ENCODE assay signal across 8 cellular contexts in the genomic region with DNA sequence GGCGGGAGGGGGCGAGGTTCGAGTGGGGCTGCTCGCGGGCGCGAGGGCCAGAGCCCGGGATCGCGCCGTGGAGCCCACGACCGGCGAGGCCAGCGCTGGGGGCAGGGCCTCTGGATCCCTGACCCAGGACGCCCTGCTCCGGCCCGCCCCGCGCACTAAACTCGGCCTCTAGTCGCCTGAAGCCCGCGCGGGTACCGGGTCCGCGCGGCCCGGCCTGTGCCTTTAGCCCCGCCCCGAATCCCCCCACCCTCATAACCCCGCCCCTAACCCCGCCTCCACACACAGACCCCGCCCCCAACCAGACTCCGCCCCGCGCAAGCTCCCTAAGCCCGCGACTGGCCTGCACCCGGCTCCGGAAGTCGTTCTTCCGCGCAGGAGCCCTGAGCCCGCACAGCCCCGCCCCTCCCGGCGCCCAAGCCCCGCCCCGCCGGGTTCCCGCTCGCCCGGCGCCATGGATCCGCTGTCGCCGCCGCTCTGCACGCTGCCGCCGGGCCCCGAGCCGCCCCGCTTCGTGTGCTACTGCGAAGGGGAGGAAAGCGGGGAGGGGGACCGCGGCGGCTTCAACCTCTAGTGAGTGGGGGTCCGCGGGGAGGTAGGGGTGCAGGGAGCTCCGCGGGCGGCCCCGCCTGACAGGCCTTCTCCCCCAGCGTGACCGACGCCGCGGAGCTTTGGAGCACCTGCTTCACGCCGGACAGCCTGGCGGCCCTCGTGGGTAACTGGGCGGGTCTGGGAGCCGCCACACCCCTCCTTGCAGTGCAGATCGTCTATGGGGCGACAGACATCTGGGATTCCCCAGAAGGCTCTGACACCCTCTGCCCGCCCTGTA. TPM values are rescaled to one million over a fixed set of nuclear protein-coding genes. Genes with fewer than 3 reads are reported as not detected.
DNase-seq lines count a peak whose midpoint lies in the region; ATAC-seq and TF ChIP-seq lines count a peak whose summit lies in the region.

A gene with protein sequence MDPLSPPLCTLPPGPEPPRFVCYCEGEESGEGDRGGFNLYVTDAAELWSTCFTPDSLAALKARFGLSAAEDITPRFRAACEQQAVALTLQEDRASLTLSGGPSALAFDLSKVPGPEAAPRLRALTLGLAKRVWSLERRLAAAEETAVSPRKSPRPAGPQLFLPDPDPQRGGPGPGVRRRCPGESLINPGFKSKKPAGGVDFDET (plus strand): TSS at position 430 of the 826 bp plus-strand sequence. CDS start 22 bp downstream, at position 452.

- no peak for TF ChIP-seq CTCF in kidney epithelial cell (IDR thresholded peaks at IDR 0.05; ENCODE audit: insufficient read depth, low read length, poor library complexity, severe bottlenecking)

- peak within 1 kb of the TSS; percentile 72 for H3K4me3 ChIP-seq in kidney epithelial cell (ENCODE audit: low read depth, low read length)

- DNase-seq in AG08395 (ENCODE audit: low spot score) (peak; percentile 98), NCI-H345 treated with DMSO at 0.1 percent for 48 hours (lab: John Stamatoyannopoulos, UW; ENCODE audit: unreplicated experiment) (peak; percentile 58), cerebellar cortex (ENCODE audit: low spot score) (peak; percentile 89), kidney epithelial cell (ENCODE audit: low read depth) (peak; percentile 67)
- peak; percentile 98 for DNase-seq in activated CD4-positive, CD25-positive, alpha-beta regulatory T cell treated with anti-CD3 and anti-CD28 coated beads, Interleukin-2, amount 50 U/mL, for 72 hours
- peak; percentile 97 for DNase-seq in stimulated activated CD4-positive, alpha-beta T cell treated with anti-CD3 and anti-CD28 coated beads, Interleukin-15, amount 100 ng/mL, for 24 hours

- peak; percentile 83 for ATAC-seq in GM18868 (IDR thresholded peaks at IDR 0.05; ENCODE audit: unreplicated experiment)
- ATAC-seq in HG03108 (IDR thresholded peaks at IDR 0.05; ENCODE audit: unreplicated experiment) = peak; percentile 79

- no peaks in the 10 kb centered on the region for H3K36me3 ChIP-seq in kidney epithelial cell (ENCODE audit: control insufficient read depth, insufficient read depth, low read length)

- H3K27me3 ChIP-seq in kidney epithelial cell (ENCODE audit: control insufficient read depth, insufficient read depth, low read length) = peaks cover 3% of the 10 kb centered on the region

RNA-seq across cellular contexts. Expression of the gene that starts here (rescaled TPM):
- total RNA-seq in kidney epithelial cell = 42.2 and 46.8 TPM in 2 replicates

Comparison
In these comparisons a context has a peak if more than half of its experiments do, and no peak if none do; other contexts are left out.
1. Peak in every context shown above with its lines: DNase-seq, ATAC-seq and H3K4me3 ChIP-seq.